Comparison of ENCODE assay signal across 9 cellular contexts in genomic region chr18:3256693-3257626, GRCh38.
A peak's percentile ranks its signal among the peaks of the same experiment; 100 is the strongest.
DNase-seq lines count a peak whose midpoint lies in the region; ATAC-seq and TF ChIP-seq lines count a peak whose summit lies in the region.
"Had no signal": no experiment of that assay in that cellular context is flagged by ENCODE, and none has a peak within 500 bp of the region (broad histone marks: within the 10 kb centered on the region; RNA-seq: fewer than 3 reads in every experiment).

No MANE protein-coding gene starts in this region.

- DNase-seq in AG08396 (ENCODE audit: low spot score), result peak; percentile 61
- DNase-seq in astrocyte of the spinal cord (ENCODE audit: low read depth, low spot score), result peak; percentile 52
- no peak for DNase-seq in memory B cell (ENCODE audit: low spot score in 2 of 2)
- DNase-seq in NCI-H128 (lab: John Stamatoyannopoulos, UW; ENCODE audit: unreplicated experiment), result no peak
- DNase-seq in SKM-1 treated with dmso at 0.1 percent for 144 hours (lab: John Stamatoyannopoulos, UW; ENCODE audit: unreplicated experiment), result no peak
- DNase-seq in NCI-H1092 (lab: John Stamatoyannopoulos, UW), result no peak
- DNase-seq: nucleus accumbens had no signal

- H3K27me3 Mint-ChIP-seq in memory B cell, result no peaks in the 10 kb centered on the region

- peak overlapping the region; percentile 64 for H3K27ac ChIP-seq in HEK293 (ENCODE audit: extremely low read depth, low read depth, low read length)

- peak overlapping the region; percentile 29 for H3K27ac Mint-ChIP-seq in memory B cell

- POLR2A ChIA-PET in HEK293 (lab: Yijun Ruan, JAX), result interaction anchor here (1.3 to 2.3 kb wide), 2 partner anchors 8 to 9 kb away, joined by 4 to 18 read pairs; partner anchors contain the start of gene MYL12A

- no peak for TF ChIP-seq CTCF in HEK293 (tag by site-specific recombination; IDR thresholded peaks at IDR 0.05)
- TF ChIP-seq CTCF in astrocyte of the spinal cord (IDR thresholded peaks at IDR 0.05; ENCODE audit: low read depth, low read length), result no peak

- ATAC-seq in memory B cell (ENCODE audit: low read depth), result no peak
- ATAC-seq in GM18861 (IDR thresholded peaks at IDR 0.05; ENCODE audit: unreplicated experiment), result no peak

- peak overlapping the region; percentile 39 for H3K4me3 Mint-ChIP-seq in memory B cell

- CTCF ChIA-PET in HEK293 (lab: Yijun Ruan, JAX), result interaction anchor here (1.0 to 4.0 kb wide), 3 partner anchors 11 to 739 kb away, joined by 3 to 14 read pairs (median 5); no protein-coding TSS in a partner anchor

- H3K4me1 Mint-ChIP-seq in memory B cell, result peaks cover 53% of the 10 kb centered on the region

- no peak overlapping the region; the same call in 1 of the 2 replicates for H3K4me3 ChIP-seq in HEK293 (ENCODE audit: low read depth, low read length)
- no peak overlapping the region for H3K4me3 ChIP-seq in astrocyte of the spinal cord (ENCODE audit: low read depth, low read length)

- H3K9me3 Mint-ChIP-seq in memory B cell, result no peaks in the 10 kb centered on the region

- in situ Hi-C loops in astrocyte of the spinal cord (cut with HindIII; ENCODE audit: low sequenced_read_pairs), result no loop called here

- H3K9me3 ChIP-seq in HEK293 (ENCODE audit: control insufficient read depth, insufficient read depth, low read depth, low read length), result no peaks in the 10 kb centered on the region

- peaks cover 20% of the 10 kb centered on the region for H3K36me3 Mint-ChIP-seq in memory B cell

- H3K4me1 ChIP-seq in HEK293 (ENCODE audit: control insufficient read depth, insufficient read depth, low read length), result peaks cover 7% of the 10 kb centered on the region

- peaks cover 33 to 42% of the 10 kb centered on the region in 2 experiments for H3K36me3 ChIP-seq in HEK293 (ENCODE audit: control insufficient read depth in 2 of 2, insufficient read depth in 1 of 2, low read length in 2 of 2)

TF ChIP-seq in HEK293, 187 proteins besides CTCF, POLR2A, EP300 and RAD21 (continues in another document):
- TF ChIP-seq ZNF133 (tag by site-specific recombination; IDR thresholded peaks at IDR 0.05), result no peak
- TF ChIP-seq ATF2 (tag by site-specific recombination; IDR thresholded peaks at IDR 0.05; ENCODE audit: low read depth), result peak; percentile 82
- no peak for TF ChIP-seq ZNF510 (tag by site-specific recombination; IDR thresholded peaks at IDR 0.05; ENCODE audit: insufficient replicate concordance)
- TF ChIP-seq ZNF600 (tag by site-specific recombination; IDR thresholded peaks at IDR 0.05), result 0 out of 2 replicates have a peak, but pooled peaks have one; percentile 38
- peak; percentile 56; the same call in 1 of the 2 replicates for TF ChIP-seq ZEB2 (tag by site-specific recombination; IDR thresholded peaks at IDR 0.05)
- no peak for TF ChIP-seq ZNF530 (tag by site-specific recombination; IDR thresholded peaks at IDR 0.05; ENCODE audit: low read depth)
- TF ChIP-seq ZNF843 (tag by site-specific recombination; IDR thresholded peaks at IDR 0.05), result peak; percentile 19; the same call in 1 of the 2 replicates
- no peak for TF ChIP-seq ZSCAN23 (tag by site-specific recombination; IDR thresholded peaks at IDR 0.05)
- TF ChIP-seq ZNF626 (tag by site-specific recombination; IDR thresholded peaks at IDR 0.05), result no peak
- TF ChIP-seq ZFP37 (tag by site-specific recombination; IDR thresholded peaks at IDR 0.05), result peak; percentile 44
- no peak for TF ChIP-seq ZNF280D (tag by site-specific recombination; IDR thresholded peaks at IDR 0.05)
- TF ChIP-seq SP3 (tag by site-specific recombination; IDR thresholded peaks at IDR 0.05), result peak; percentile 11; the same call in 1 of the 2 replicates
- TF ChIP-seq ZNF37A (tag by site-specific recombination; IDR thresholded peaks at IDR 0.05), result no peak
- TF ChIP-seq ZNF704 (tag by site-specific recombination; IDR thresholded peaks at IDR 0.05), result no peak
- no peak for TF ChIP-seq ZNF610 (tag by site-specific recombination; IDR thresholded peaks at IDR 0.05; ENCODE audit: borderline replicate concordance)
- TF ChIP-seq HOXD13 (CRISPR knock-in tag; IDR thresholded peaks at IDR 0.05; ENCODE audit: borderline replicate concordance), result no peak
- no peak for TF ChIP-seq BCL11A (tag by site-specific recombination; IDR thresholded peaks at IDR 0.05; ENCODE audit: low read depth)
- no peak for TF ChIP-seq ZNF549 (tag by site-specific recombination; IDR thresholded peaks at IDR 0.05)
- TF ChIP-seq ZNF837 (tag by site-specific recombination; IDR thresholded peaks at IDR 0.05), result no peak
- TF ChIP-seq ZNF48 (tag by site-specific recombination; IDR thresholded peaks at IDR 0.05), result no peak
- no peak for TF ChIP-seq ZBTB49 (tag by site-specific recombination; IDR thresholded peaks at IDR 0.05; ENCODE audit: low read depth)
- TF ChIP-seq ZNF645 (tag by site-specific recombination; IDR thresholded peaks at IDR 0.05), result no peak

Comparison
In these comparisons a context has a peak if more than half of its experiments do, and no peak if none do; other contexts are left out.
1. DNase-seq: peak in AG08396 (single experiment) and astrocyte of the spinal cord (single experiment); none in memory B cell (0 of 2), NCI-H128 (single experiment), SKM-1 treated with dmso at 0.1 percent for 144 hours (single experiment) and NCI-H1092 (single experiment).